1 cellular context compared by ENCODE assay signal in the genomic region with DNA sequence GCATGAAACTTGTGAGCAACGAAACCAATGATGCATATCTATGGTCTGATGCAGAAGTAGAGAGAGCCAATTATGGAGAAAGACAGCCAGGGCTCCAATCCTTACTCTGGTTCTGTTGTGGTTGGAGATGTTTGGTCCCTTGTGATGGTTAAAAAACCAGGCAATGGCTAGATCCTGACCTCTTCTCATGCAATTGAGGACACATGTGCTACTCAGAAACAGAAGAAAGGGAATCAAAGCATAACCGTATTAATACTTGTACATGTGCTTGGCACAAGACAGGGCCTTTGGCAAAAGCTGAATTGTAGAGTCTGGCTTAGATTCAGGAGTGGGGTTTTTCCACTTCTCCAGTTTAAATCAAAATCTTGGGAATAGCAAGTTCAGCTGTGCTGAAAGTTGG.
TF ChIP-seq lines count a peak whose summit lies in the region.

No MANE protein-coding gene starts in this region.

TF ChIP-seq in GM12878, 131 proteins besides CTCF, POLR2A, EP300 and RAD21 (continued from another document):
- TF ChIP-seq E2F8 (IDR thresholded peaks at IDR 0.05; ENCODE audit: low read depth, partially characterized antibody) (no peak), SUZ12 (IDR thresholded peaks at IDR 0.05; ENCODE audit: unreplicated experiment) (no peak), YBX1 (IDR thresholded peaks at IDR 0.05) (no peak), BCL3 (IDR thresholded peaks at IDR 0.05; ENCODE audit: borderline replicate concordance, insufficient read depth, low read depth, low read length, poor library complexity, severe bottlenecking) (no peak), HDAC2 (IDR thresholded peaks at IDR 0.05) (no peak)
